Comparison of ENCODE assay signal across 21 cellular contexts in the genomic region with DNA sequence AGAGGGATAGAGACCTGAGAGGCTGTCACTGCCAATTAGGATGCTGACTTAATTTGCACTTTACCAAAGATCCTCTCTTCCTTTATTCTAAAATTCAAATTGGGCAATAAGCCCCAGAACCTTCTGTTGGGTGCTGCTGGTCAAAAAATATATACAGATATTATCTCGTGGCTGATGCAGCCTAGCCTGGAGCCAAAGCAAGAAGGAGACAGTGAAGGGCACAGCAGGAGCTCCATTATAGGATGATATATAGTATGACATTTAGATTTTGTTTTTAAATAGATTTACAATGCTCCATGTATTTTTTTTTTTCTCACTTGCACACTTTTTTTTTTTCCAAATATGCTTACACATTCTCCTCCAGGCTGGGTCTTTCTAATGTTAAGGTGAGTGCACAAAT.
A peak's percentile ranks its signal among the peaks of the same experiment; 100 is the strongest.
DNase-seq lines count a peak whose midpoint lies in the region; ATAC-seq, FAIRE-seq and TF ChIP-seq lines count a peak whose summit lies in the region.
"Had no signal": no experiment of that assay in that cellular context is flagged by ENCODE, and none has a peak within 500 bp of the region (broad histone marks: within the 10 kb centered on the region; RNA-seq: fewer than 3 reads in every experiment).

No MANE protein-coding gene starts in this region.

- ATAC-seq in SK-N-SH treated with all-trans-retinoic acid at 6 μM for 48 hours (no peak), left cardiac atrium (no peak), HepG2 (no peak)
- ATAC-seq: HCT116 had no signal

- H3K9me2 ChIP-seq in SK-N-SH = no peaks in the 10 kb centered on the region

- H4K20me1 ChIP-seq in SK-N-SH (ENCODE audit: insufficient read depth) (no peaks in the 10 kb centered on the region), HepG2 (ENCODE audit: insufficient read depth, low read length) (no peaks in the 10 kb centered on the region)

- H3K9me3 Mint-ChIP-seq in nephron progenitor cell = no peaks in the 10 kb centered on the region
- H3K9me3 Mint-ChIP-seq: CD4-positive, alpha-beta T cell had no signal

- no peaks in the 10 kb centered on the region for H3K36me3 ChIP-seq in SK-N-SH (replicated peaks in 1 of 2; ENCODE audit: control insufficient read depth in 1 of 2, insufficient read depth in 2 of 2, low read length in 1 of 2)
- no peaks in the 10 kb centered on the region for H3K36me3 ChIP-seq in HepG2 (replicated peaks in 1 of 2; ENCODE audit: control insufficient read depth in 1 of 2, insufficient read depth in 2 of 2, low read length in 2 of 2)

- H3K27me3 ChIP-seq in SK-N-SH (ENCODE audit: insufficient read depth) (no peaks in the 10 kb centered on the region), HepG2 (ENCODE audit: control insufficient read depth in 1 of 2, insufficient read depth in 2 of 2, low read length in 2 of 2) (no peaks in the 10 kb centered on the region)

- intact Hi-C loops in left cardiac atrium (cut with DNase I) (no loop called here), HepG2 (cut with micrococcal nuclease; ENCODE audit: unreplicated experiment) (no loop called here)

- peak in 2 of 3 experiments; percentile 45 to 82 for DNase-seq in NCI-H1417 (lab: John Stamatoyannopoulos, UW)
- no peak for DNase-seq in NCI-H1417 treated with DMSO at 0.1 percent for 48 hours (lab: John Stamatoyannopoulos, UW)
- peak; percentile 19 for DNase-seq in SK-N-SH
- DNase-seq in NCI-H446 treated with DMSO at 0.1 percent for 48 hours (lab: John Stamatoyannopoulos, UW) = peak; percentile 25
- no peak for DNase-seq in nephron progenitor cell
- no peak for DNase-seq in left cardiac atrium
- no peak for DNase-seq in HepG2 (ENCODE audit: low spot score)
- DNase-seq: 8988T; ACHN; C1 segment of cervical spinal cord; CD4-positive, alpha-beta T cell; DMS153; DMS79 treated with DMSO at 0.1 percent for 48 hours; EL; GM23248 had no signal

- peaks cover 64% of the 10 kb centered on the region for H3K4me1 Mint-ChIP-seq in nephron progenitor cell

- H3K4me3 ChIP-seq in SK-N-SH (ENCODE audit: low read depth in 2 of 2, low read length in 1 of 2) (no peak overlapping the region), HepG2 (replicated peaks in 1 of 3; ENCODE audit: insufficient read depth in 1 of 3, low read depth in 2 of 3, low read length in 3 of 3) (no peak overlapping the region)
- H3K4me3 ChIP-seq: GM23248 had no signal

- FAIRE-seq in HepG2 (lab: Jason Lieb, UNC) = no peak
- FAIRE-seq: G401.6, GM12891, H54 had no signal

- no peak for TF ChIP-seq RAD21 in SK-N-SH (IDR thresholded peaks at IDR 0.05; ENCODE audit: low read length)
- TF ChIP-seq RAD21 in HepG2 (CRISPR knock-in tag; IDR thresholded peaks at IDR 0.05) = no peak

- no peak overlapping the region for H3K4me3 Mint-ChIP-seq in nephron progenitor cell
- H3K4me3 Mint-ChIP-seq: CD4-positive, alpha-beta T cell had no signal

- no peak overlapping the region for H3K4me2 ChIP-seq in SK-N-SH
- H3K4me2 ChIP-seq in HepG2 (ENCODE audit: low read depth, low read length) = no peak overlapping the region

- whole genome bisulfite sequencing in SK-N-SH (ENCODE audit: low lambda C conversion rate) = 0% methylated on average over 1 of the region's 1 CpG
- WGBS in HepG2 (ENCODE audit: low lambda C conversion rate) = 5% methylated on average over 1 of the region's 1 CpG

- peak overlapping the region; percentile 43 for H3K27ac Mint-ChIP-seq in nephron progenitor cell
- H3K27ac Mint-ChIP-seq: CD4-positive, alpha-beta T cell had no signal

- H3K79me2 ChIP-seq in SK-N-SH (ENCODE audit: insufficient read depth) (no peaks in the 10 kb centered on the region), HepG2 (ENCODE audit: insufficient read depth, low read length) (no peaks in the 10 kb centered on the region)

- no peaks in the 10 kb centered on the region for H3F3A ChIP-seq in SK-N-SH (replicated peaks; ENCODE audit: insufficient read depth)

- POLR2A ChIA-PET in SK-N-SH (lab: Yijun Ruan, JAX) = no interaction called here
- POLR2A ChIA-PET in HepG2 (lab: Yijun Ruan, JAX) = interaction anchor here (0.5 kb wide), 1 partner anchor 187 kb away, joined by 3 read pairs; no protein-coding TSS in a partner anchor

- no peak overlapping the region for H3K9ac ChIP-seq in SK-N-SH
- H3K9ac ChIP-seq in HepG2 (ENCODE audit: insufficient read depth, low read depth, low read length) = no peak overlapping the region
- H3K9ac ChIP-seq: GM23248 had no signal

- in situ Hi-C loops in HepG2 (cut with HindIII; ENCODE audit: extremely low pct_ligation_motif_present, low pct_unique_long_range_greater_than_20kb) = no loop called here

- H3K4me1 ChIP-seq in SK-N-SH (ENCODE audit: control insufficient read depth in 1 of 2, insufficient read depth in 2 of 2, low read depth in 1 of 2, low read length in 1 of 2) = peaks cover 0 to 12% of the 10 kb centered on the region in 2 experiments; a peak in 3 of 4 replicates
- H3K4me1 ChIP-seq in HepG2 (ENCODE audit: insufficient read depth, low read length) = no peaks in the 10 kb centered on the region

- CTCF ChIA-PET in SK-N-SH (lab: Yijun Ruan, JAX) (interaction anchor here (0.7 to 1.0 kb wide), 4 partner anchors 9 to 330 kb away, joined by 3 to 5 read pairs (median 4); no protein-coding TSS in a partner anchor), HepG2 (lab: Yijun Ruan, JAX; ENCODE audit: low intra/inter-chr PET ratio, low total read pairs) (no interaction called here)

- no peak for TF ChIP-seq POLR2A in HepG2 (IDR thresholded peaks at IDR 0.05; ENCODE audit: insufficient read depth in 1 of 2, low read depth in 2 of 2, low read length in 2 of 2)

- H3K9me3 ChIP-seq in SK-N-SH (no peaks in the 10 kb centered on the region), HepG2 (ENCODE audit: low read length) (peaks cover 4% of the 10 kb centered on the region; the same call in 1 of the 2 replicates)

- peak overlapping the region in 1 of 2 experiments; percentile 72; a peak in 2 of 4 replicates for H3K27ac ChIP-seq in SK-N-SH (ENCODE audit: low read depth in 2 of 2, low read length in 1 of 2)
- no peak overlapping the region for H3K27ac ChIP-seq in HepG2 (ENCODE audit: extremely low read length, insufficient read depth, low read length)
- H3K27ac ChIP-seq: GM23248, HL-60 had no signal

- H2AFZ ChIP-seq in SK-N-SH (ENCODE audit: low read depth) (no peak overlapping the region), HepG2 (ENCODE audit: low read length) (no peak overlapping the region)
- H2AFZ ChIP-seq: GM23248 had no signal

- no peak for TF ChIP-seq CTCF in SK-N-SH (IDR thresholded peaks at IDR 0.05)
- no peak for TF ChIP-seq CTCF in nephron progenitor cell (IDR thresholded peaks at IDR 0.05)
- no peak for TF ChIP-seq CTCF in HepG2 (CRISPR knock-in tag; IDR thresholded peaks at IDR 0.05)

- H3K36me3 Mint-ChIP-seq in nephron progenitor cell (ENCODE audit: low read depth) = no peaks in the 10 kb centered on the region

- no peaks in the 10 kb centered on the region for H3K27me3 Mint-ChIP-seq in nephron progenitor cell (ENCODE audit: low read depth, poor library complexity)
- H3K27me3 Mint-ChIP-seq: CD4-positive, alpha-beta T cell had no signal

- TF ChIP-seq EP300 in SK-N-SH (IDR thresholded peaks at IDR 0.05; ENCODE audit: borderline replicate concordance in 1 of 2, low read depth in 1 of 2, low read length in 1 of 2) = peak in 1 of 2 experiments; percentile 75; a peak in 2 of 4 replicates
- no peak for TF ChIP-seq EP300 in HepG2 (IDR thresholded peaks at IDR 0.05; ENCODE audit: low read depth in 2 of 2, low read length in 2 of 2)
- TF ChIP-seq EP300 in HepG2 (CRISPR knock-in tag; IDR thresholded peaks at IDR 0.05; ENCODE audit: borderline replicate concordance) = no peak

- BruUV-seq in HepG2 (replicated peaks; lab: Mats Ljungman, UMichigan) = no TSS peak

TF ChIP-seq in SK-N-SH, 30 proteins besides CTCF, POLR2A, EP300 and RAD21 (continues in another document):
- TF ChIP-seq JUND (IDR thresholded peaks at IDR 0.05) (no peak), CHD2 (IDR thresholded peaks at IDR 0.05; ENCODE audit: low read length, partially characterized antibody) (no peak), GATA2 (CRISPR knock-in tag; IDR thresholded peaks at IDR 0.05) (peak; percentile 73), YY1 (IDR thresholded peaks at IDR 0.05; ENCODE audit: low read depth) (no peak)

TF ChIP-seq in SK-N-SH treated with all-trans-retinoic acid at 6 μM for 48 hours, 23 proteins besides CTCF, POLR2A, EP300 and RAD21 (continues in another document):
- TF ChIP-seq PPARA (CRISPR knock-in tag; IDR thresholded peaks at IDR 0.05; ENCODE audit: borderline replicate concordance) (no peak), CSDC2 (CRISPR knock-in tag; IDR thresholded peaks at IDR 0.05) (no peak)

TF ChIP-seq in HepG2, 621 proteins besides CTCF, POLR2A, EP300 and RAD21 (continues in another document):
- TF ChIP-seq ATF7-NPFF (CRISPR knock-in tag; IDR thresholded peaks at IDR 0.05; ENCODE audit: low read depth) = no peak
- no peak for TF ChIP-seq PCBP2 (optimal IDR thresholded peaks at IDR 0.05; ENCODE audit: low read depth, low read length, poor library complexity, severe bottlenecking)
- TF ChIP-seq MEIS1 (CRISPR knock-in tag; IDR thresholded peaks at IDR 0.05; ENCODE audit: borderline replicate concordance) = no peak
- no peak for TF ChIP-seq ZNF670 (CRISPR knock-in tag; IDR thresholded peaks at IDR 0.05; ENCODE audit: borderline replicate concordance)
- no peak for TF ChIP-seq BHLHE40 (IDR thresholded peaks at IDR 0.05; ENCODE audit: low read length)
- TF ChIP-seq SIN3B (IDR thresholded peaks at IDR 0.05; ENCODE audit: low read length) = no peak
- TF ChIP-seq, protein P1, sequence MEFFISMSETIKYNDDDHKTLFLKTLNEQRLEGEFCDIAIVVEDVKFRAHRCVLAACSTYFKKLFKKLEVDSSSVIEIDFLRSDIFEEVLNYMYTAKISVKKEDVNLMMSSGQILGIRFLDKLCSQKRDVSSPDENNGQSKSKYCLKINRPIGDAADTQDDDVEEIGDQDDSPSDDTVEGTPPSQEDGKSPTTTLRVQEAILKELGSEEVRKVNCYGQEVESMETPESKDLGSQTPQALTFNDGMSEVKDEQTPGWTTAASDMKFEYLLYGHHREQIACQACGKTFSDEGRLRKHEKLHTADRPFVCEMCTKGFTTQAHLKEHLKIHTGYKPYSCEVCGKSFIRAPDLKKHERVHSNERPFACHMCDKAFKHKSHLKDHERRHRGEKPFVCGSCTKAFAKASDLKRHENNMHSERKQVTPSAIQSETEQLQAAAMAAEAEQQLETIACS (CRISPR knock-in tag; IDR thresholded peaks at IDR 0.05) = no peak
- no peak for TF ChIP-seq ELF1 (CRISPR knock-in tag; IDR thresholded peaks at IDR 0.05)
- TF ChIP-seq TEAD2 (CRISPR knock-in tag; IDR thresholded peaks at IDR 0.05) = no peak
- TF ChIP-seq XRCC5 (optimal IDR thresholded peaks at IDR 0.05; ENCODE audit: low read length) = no peak
- TF ChIP-seq, protein P2, sequence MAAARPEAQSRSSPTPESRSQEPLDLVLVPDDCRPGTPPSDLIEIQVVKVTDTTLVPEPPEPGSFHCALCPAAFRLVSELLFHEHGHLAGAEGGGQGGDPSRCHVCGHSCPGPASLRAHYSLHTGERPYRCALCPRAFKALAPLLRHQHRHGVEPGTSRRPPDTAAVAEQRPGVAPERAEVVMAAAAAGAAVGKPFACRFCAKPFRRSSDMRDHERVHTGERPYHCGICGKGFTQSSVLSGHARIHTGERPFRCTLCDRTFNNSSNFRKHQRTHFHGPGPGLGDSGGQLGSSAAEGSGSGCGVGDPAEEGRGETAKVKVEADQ (CRISPR knock-in tag; IDR thresholded peaks at IDR 0.05; ENCODE audit: borderline replicate concordance) = no peak
- no peak for TF ChIP-seq NR3C1 (CRISPR knock-in tag; IDR thresholded peaks at IDR 0.05)

Comparison
In these comparisons a context has a peak if more than half of its experiments do, and no peak if none do; other contexts are left out.
1. DNase-seq: peak in NCI-H1417 (2 of 3), SK-N-SH (single experiment) and NCI-H446 treated with DMSO at 0.1 percent for 48 hours (single experiment); none in NCI-H1417 treated with DMSO at 0.1 percent for 48 hours (single experiment), nephron progenitor cell (single experiment), left cardiac atrium (single experiment) and HepG2 (single experiment).